11 cellular contexts compared by ENCODE assay signal in genomic region chr2:106161938-106162814, GRCh38. TPM values are rescaled to one million over a fixed set of nuclear protein-coding genes. Genes with fewer than 3 reads are reported as not detected.
DNase-seq lines count a peak whose midpoint lies in the region; ATAC-seq and TF ChIP-seq lines count a peak whose summit lies in the region.
"Had no signal": no experiment of that assay in that cellular context is flagged by ENCODE, and none has a peak within 500 bp of the region (broad histone marks: within the 10 kb centered on the region; RNA-seq: fewer than 3 reads in every experiment).

No MANE protein-coding gene starts in this region.

- H3K27me3 Mint-ChIP-seq in activated naive CD8-positive, alpha-beta T cell treated with anti-CD3 and anti-CD28 coated beads for 36 hours: no peaks in the 10 kb centered on the region

- peak overlapping the region; percentile 93 for H3K27ac ChIP-seq in cardiac muscle cell
- H3K27ac ChIP-seq in left lung: peak overlapping the region; percentile 26 to 52

- no peak overlapping the region for H3K4me3 ChIP-seq in cardiac muscle cell
- no peak overlapping the region for H3K4me3 ChIP-seq in left lung

- peaks cover 84% of the 10 kb centered on the region for H3K4me1 Mint-ChIP-seq in activated naive CD8-positive, alpha-beta T cell treated with anti-CD3 and anti-CD28 coated beads for 36 hours

- H3K4me1 ChIP-seq in cardiac muscle cell (ENCODE audit: low read depth): peaks cover 48% of the 10 kb centered on the region
- peaks cover 9 to 28% of the 10 kb centered on the region in 2 donors for H3K4me1 ChIP-seq in left lung

- peaks cover 66% of the 10 kb centered on the region for H3K36me3 Mint-ChIP-seq in activated naive CD8-positive, alpha-beta T cell treated with anti-CD3 and anti-CD28 coated beads for 36 hours

- H3K9me3 Mint-ChIP-seq in activated naive CD8-positive, alpha-beta T cell treated with anti-CD3 and anti-CD28 coated beads for 36 hours: peaks cover 1% of the 10 kb centered on the region

- H3K27me3 ChIP-seq in cardiac muscle cell (no peaks in the 10 kb centered on the region), left lung (no peaks in the 10 kb centered on the region)

- peak overlapping the region; percentile 97 for H3K27ac Mint-ChIP-seq in activated naive CD8-positive, alpha-beta T cell treated with anti-CD3 and anti-CD28 coated beads for 36 hours

- H3K36me3 ChIP-seq in cardiac muscle cell (peaks cover 7% of the 10 kb centered on the region), left lung (peaks cover 0 to 6% of the 10 kb centered on the region in 2 donors)

- peak; percentile 55 to 83 for DNase-seq in cardiac muscle cell (ENCODE audit: low read depth in 1 of 2, low spot score in 1 of 2)
- no peak for DNase-seq in Right ventricle myocardium superior
- no peak for DNase-seq in activated naive CD8-positive, alpha-beta T cell treated with anti-CD3 and anti-CD28 coated beads for 36 hours
- DNase-seq in left lung: peak in 1 of 2 donors; percentile 75
- DNase-seq in ureter (ENCODE audit: low spot score): peak; percentile 72
- DNase-seq: activated CD4-positive, CD25-positive, alpha-beta regulatory T cell; hippocampal formation; NCI-H748 treated with DMSO at 0.1 percent for 48 hours had no signal

- intact Hi-C loops in Right ventricle myocardium superior (cut with DNase I): no loop called here
- intact Hi-C loops in left lung (cut with DNase I): no loop called here

- no peak for ATAC-seq in Right ventricle myocardium superior (ENCODE audit: poor library complexity)
- ATAC-seq in left lung: peak; percentile 86
- ATAC-seq in HG02852 (IDR thresholded peaks at IDR 0.05; ENCODE audit: unreplicated experiment): no peak
- ATAC-seq in GM19455 (IDR thresholded peaks at IDR 0.05; ENCODE audit: unreplicated experiment): no peak
- no peak for ATAC-seq in HG03432 (IDR thresholded peaks at IDR 0.05; ENCODE audit: unreplicated experiment)

- H3K4me3 Mint-ChIP-seq in activated naive CD8-positive, alpha-beta T cell treated with anti-CD3 and anti-CD28 coated beads for 36 hours: no peak overlapping the region

- H3K9me3 ChIP-seq in cardiac muscle cell (ENCODE audit: low read depth) (no peaks in the 10 kb centered on the region), left lung (no peaks in the 10 kb centered on the region)

- no peak for TF ChIP-seq CTCF in cardiac muscle cell (IDR thresholded peaks at IDR 0.05; ENCODE audit: low read depth, low read length)
- TF ChIP-seq CTCF in left lung (IDR thresholded peaks at IDR 0.05): no peak

RNA-seq across cellular contexts. Expression of gene UXS1, which starts 31.9 kb away (rescaled TPM):
- 26.0 and 28.8 TPM in 2 replicates for total RNA-seq in cardiac muscle cell
- 44.8 and 44.9 TPM in 2 replicates for polyA plus RNA-seq in cardiac muscle cell
- total RNA-seq in Right ventricle myocardium superior: 21.0 TPM
- 10 to 100 TPM; 43.4 to 44.5 TPM for total RNA-seq in activated naive CD8-positive, alpha-beta T cell treated with anti-CD3 and anti-CD28 coated beads for 36 hours
- 10 to 100 TPM; 46.9 to 75.4 TPM for total RNA-seq in left lung
- 62.2 TPM for total RNA-seq in ureter

Comparison
In these comparisons a context has a peak if more than half of its experiments do, and no peak if none do; other contexts are left out.
1. DNase-seq: peak in cardiac muscle cell (2 of 2) and ureter (single experiment); none in Right ventricle myocardium superior (single experiment) and activated naive CD8-positive, alpha-beta T cell treated with anti-CD3 and anti-CD28 coated beads for 36 hours (single experiment).